Comparison of ENCODE assay signal across 15 cellular contexts in the genomic region with DNA sequence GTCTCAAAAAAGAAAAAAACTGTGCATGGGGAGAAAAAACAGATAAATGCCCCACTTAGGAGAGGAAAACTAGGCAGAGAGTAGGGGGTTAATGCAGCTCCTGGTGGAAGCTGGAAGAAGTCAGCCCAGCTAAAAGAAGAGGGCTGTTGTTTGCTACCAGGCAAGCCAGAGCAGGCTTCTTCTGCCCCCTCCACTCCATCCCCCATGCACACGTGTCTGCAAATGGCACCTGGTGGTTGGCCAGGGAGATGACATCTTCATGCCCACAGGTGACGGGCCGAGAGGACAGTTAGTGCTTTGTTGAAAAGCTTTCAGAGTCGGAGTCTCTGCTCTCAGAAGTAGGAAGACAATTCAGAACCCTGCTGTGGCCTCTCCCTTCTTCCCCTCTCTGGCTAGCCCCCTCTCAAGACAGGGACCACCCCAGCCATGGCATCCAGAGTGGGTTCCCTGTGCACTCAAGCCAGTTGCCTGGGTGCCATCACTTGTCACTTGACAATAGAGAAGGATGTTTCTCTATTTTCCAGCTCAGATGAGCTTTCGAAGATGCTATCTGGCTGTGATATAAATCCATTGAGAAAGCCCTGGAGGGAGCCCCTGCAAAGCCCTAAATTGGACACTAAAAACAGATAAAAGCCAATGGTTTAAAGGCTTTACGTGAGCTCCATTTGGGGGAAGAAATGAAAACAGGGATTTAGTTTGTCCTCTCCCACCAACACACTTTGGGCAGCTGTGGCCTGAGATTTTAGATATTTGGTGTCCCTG.
"Had no signal": no experiment of that assay in that cellular context is flagged by ENCODE, and none has a peak within 500 bp of the region (broad histone marks: within the 10 kb centered on the region; RNA-seq: fewer than 3 reads in every experiment).

No MANE protein-coding gene starts in this region.

- H3K4me3 ChIP-seq: thoracic aorta had no signal

- H3K36me3 Mint-ChIP-seq: activated CD4-positive, alpha-beta memory T cell treated with anti-CD3 and anti-CD28 coated beads for 36 hours; activated naive CD8-positive, alpha-beta T cell; natural killer cell treated with Interleukin-12 subunit alpha and Interleukin-12 subunit beta and Interleukin-15 and Interleukin-18, amount 100 ng/mL, for 72 hours had no signal

- H3K36me3 ChIP-seq: brain microvascular endothelial cell, thoracic aorta had no signal

- H3K27ac Mint-ChIP-seq: activated CD4-positive, alpha-beta memory T cell treated with anti-CD3 and anti-CD28 coated beads for 36 hours; activated naive CD8-positive, alpha-beta T cell; natural killer cell treated with Interleukin-12 subunit alpha and Interleukin-12 subunit beta and Interleukin-15 and Interleukin-18, amount 100 ng/mL, for 72 hours; stimulated activated naive CD8-positive, alpha-beta T cell treated with anti-CD3 and anti-CD28 coated beads, Interleukin-15, Interleukin-2, amounts not matched to agents 100 ng/mL and 50 ng/mL, for 24 hours had no signal

- H3K27ac ChIP-seq: brain microvascular endothelial cell, thoracic aorta had no signal

- H3K4me3 Mint-ChIP-seq: activated CD4-positive, alpha-beta memory T cell treated with anti-CD3 and anti-CD28 coated beads for 36 hours; activated naive CD8-positive, alpha-beta T cell; natural killer cell treated with Interleukin-12 subunit alpha and Interleukin-12 subunit beta and Interleukin-15 and Interleukin-18, amount 100 ng/mL, for 72 hours; stimulated activated naive CD8-positive, alpha-beta T cell treated with anti-CD3 and anti-CD28 coated beads, Interleukin-15, Interleukin-2, amounts not matched to agents 100 ng/mL and 50 ng/mL, for 24 hours had no signal

- H3K27me3 ChIP-seq: brain microvascular endothelial cell had no signal

- H3K9me3 ChIP-seq: thoracic aorta had no signal

- DNase-seq: activated CD4-positive, alpha-beta memory T cell treated with anti-CD3 and anti-CD28 coated beads for 36 hours; activated gamma-delta T cell; activated T-cell treated with anti-CD3 and anti-CD28 coated beads, Interleukin-2, amount 50 U/mL, for 48 hours; brain microvascular endothelial cell; cerebellar nuclear complex; dermis blood vessel endothelial cell; left cardiac atrium; stimulated activated CD4-positive, alpha-beta T cell treated with anti-CD3 and anti-CD28 coated beads, Interleukin-12 subunit alpha, Interleukin-12 subunit beta, amount 100 ng/mL, for 4 hours; stimulated activated CD4-positive, alpha-beta T cell treated with anti-CD3 and anti-CD28 coated beads, Interleukin-4, amount 100 ng/mL, for 1 hour; stimulated activated CD8-positive, alpha-beta memory T cell treated with anti-CD3 and anti-CD28 coated beads, Interleukin-4, amount 100 ng/mL, for 48 hours; T-helper 9 cell had no signal

- ATAC-seq: left cardiac atrium; natural killer cell treated with Interleukin-12 subunit alpha and Interleukin-12 subunit beta and Interleukin-15 and Interleukin-18, amount 100 ng/mL, for 72 hours had no signal

- H3K9me3 Mint-ChIP-seq: activated CD4-positive, alpha-beta memory T cell treated with anti-CD3 and anti-CD28 coated beads for 36 hours; natural killer cell treated with Interleukin-12 subunit alpha and Interleukin-12 subunit beta and Interleukin-15 and Interleukin-18, amount 100 ng/mL, for 72 hours; stimulated activated naive CD8-positive, alpha-beta T cell treated with anti-CD3 and anti-CD28 coated beads, Interleukin-15, Interleukin-2, amounts not matched to agents 100 ng/mL and 50 ng/mL, for 24 hours had no signal
